8 cellular contexts compared by ENCODE assay signal in the genomic region with DNA sequence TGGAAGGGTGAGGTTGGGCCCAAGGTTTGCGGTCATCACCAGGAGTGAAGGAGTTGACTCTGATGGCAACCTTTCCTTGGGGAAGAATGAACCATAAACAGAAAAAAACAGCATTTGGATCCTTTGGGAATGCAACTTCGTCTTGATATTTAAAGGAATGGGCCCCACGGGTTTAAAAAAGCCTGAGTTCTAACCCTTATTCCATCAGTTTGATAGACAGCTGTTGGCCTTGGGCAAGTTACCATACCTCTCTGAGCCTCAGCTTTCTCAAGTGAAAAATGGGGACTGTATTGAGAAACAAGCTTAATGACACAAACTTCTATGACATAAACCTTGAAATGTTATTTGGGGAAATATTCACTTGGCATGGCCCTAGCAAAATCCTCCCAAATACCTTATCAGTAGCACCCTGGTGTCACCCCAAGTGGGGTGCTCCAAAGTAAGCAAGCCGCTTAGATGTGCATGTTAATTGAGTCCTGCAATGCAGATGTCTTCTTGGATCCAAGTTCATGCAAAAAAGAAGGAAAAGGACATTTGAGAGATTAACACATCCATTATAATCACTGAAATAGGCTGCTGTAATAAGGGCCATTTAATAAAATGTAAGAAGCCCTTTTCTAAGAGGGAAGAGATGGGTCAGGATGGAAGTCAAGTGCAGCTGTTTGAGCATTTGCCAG. TPM values are rescaled to one million over a fixed set of nuclear protein-coding genes. Genes with fewer than 3 reads are reported as not detected.
DNase-seq lines count a peak whose midpoint lies in the region; ATAC-seq and TF ChIP-seq lines count a peak whose summit lies in the region.

No MANE protein-coding gene starts in this region.

- POLR2A ChIA-PET in AG04449 (lab: Yijun Ruan, JAX) = interaction anchor here (0.8 to 1.3 kb wide), 3 partner anchors 10 to 80 kb away, joined by 6 to 7 read pairs (median 6); no protein-coding TSS in a partner anchor

- peaks cover 18% of the 10 kb centered on the region for H3K36me3 Mint-ChIP-seq in nephron progenitor cell (ENCODE audit: low read depth)

- H3K27me3 ChIP-seq in Loucy (ENCODE audit: insufficient read depth, low read length, poor library complexity, severe bottlenecking) (no peaks in the 10 kb centered on the region), dorsolateral prefrontal cortex (no peaks in the 10 kb centered on the region)

- TF ChIP-seq CTCF in AG04449 (IDR thresholded peaks at IDR 0.05; ENCODE audit: insufficient read depth, low read length, missing control alignments) (no peak), Loucy (conservative IDR thresholded peaks at IDR 0.05; ENCODE audit: low read length) (no peak), dorsolateral prefrontal cortex (IDR thresholded peaks at IDR 0.05 in 54 of 56, conservative IDR thresholded peaks at IDR 0.05 in 2 of 56; ENCODE audit: low read depth in 1 of 56, partially characterized antibody in 56 of 56) (peak in 1 of 56 donors; percentile 48), nephron progenitor cell (IDR thresholded peaks at IDR 0.05) (no peak)

- peak overlapping the region; percentile 70 to 100 (median 93) for H3K27ac ChIP-seq in dorsolateral prefrontal cortex

- H3K27ac Mint-ChIP-seq in nephron progenitor cell = no peak overlapping the region

- no peaks in the 10 kb centered on the region; the same call in 1 of the 2 replicates for H3K79me2 ChIP-seq in Loucy (ENCODE audit: insufficient read depth, low read length)

- peaks cover 23% of the 10 kb centered on the region for H3K27me3 Mint-ChIP-seq in nephron progenitor cell (ENCODE audit: low read depth, poor library complexity)

- no peaks in the 10 kb centered on the region for H3F3A ChIP-seq in Loucy (ENCODE audit: low read depth)

- peaks cover 24% of the 10 kb centered on the region for H3K4me1 ChIP-seq in Loucy (ENCODE audit: insufficient read depth, low read length, poor library complexity, severe bottlenecking)

- CTCF ChIA-PET in AG04449 (lab: Yijun Ruan, JAX) = interaction anchor here (0.6 to 6.0 kb wide), 8 partner anchors 11 to 337 kb away, joined by 3 to 40 read pairs (median 5); no protein-coding TSS in a partner anchor

- no peaks in the 10 kb centered on the region for H3K9me3 ChIP-seq in Loucy (ENCODE audit: insufficient read depth, low read depth, low read length)

- DNase-seq in AG04449 (ENCODE audit: low read depth, low spot score) (no peak), dorsolateral prefrontal cortex (no peak), nephron progenitor cell (no peak), NCI-H187 (lab: John Stamatoyannopoulos, UW) (no peak), NCI-H82 treated with DMSO at 0.1 percent for 48 hours (lab: John Stamatoyannopoulos, UW; ENCODE audit: unreplicated experiment) (no peak), G401 (ENCODE audit: low spot score) (no peak)

- H3K9ac ChIP-seq in Loucy (ENCODE audit: low read depth, low read length, poor library complexity, severe bottlenecking) = peak overlapping the region; percentile 22

- H3K9me3 Mint-ChIP-seq in nephron progenitor cell = no peaks in the 10 kb centered on the region

- peaks cover 3% of the 10 kb centered on the region for H4K20me1 ChIP-seq in Loucy (ENCODE audit: insufficient read depth, low read length, poor library complexity, severe bottlenecking)

- H2AFZ ChIP-seq in Loucy (ENCODE audit: low read length) = peak overlapping the region; percentile 37; the same call in 1 of the 2 replicates

- peak overlapping the region; percentile 73 for H3K4me3 Mint-ChIP-seq in nephron progenitor cell

- intact Hi-C loops in dorsolateral prefrontal cortex (cut with DNase I) = loop anchor here (5.0 to 10.0 kb wide), 2 partner anchors 216 to 334 kb away; a partner anchor contains a TSS

- H3K4me3 ChIP-seq in AG04449 (ENCODE audit: low read depth, low read length) (peak overlapping the region; percentile 61), Loucy (ENCODE audit: low read length, poor library complexity, severe bottlenecking) (peak overlapping the region; percentile 53), dorsolateral prefrontal cortex (peak overlapping the region; percentile 5 to 70 (median 53))

- H3K4me2 ChIP-seq in Loucy (ENCODE audit: low read depth, low read length, poor library complexity, severe bottlenecking) = peak overlapping the region; percentile 61

- H3K9me2 ChIP-seq in Loucy (replicated peaks; ENCODE audit: low read depth, low read length) = no peaks in the 10 kb centered on the region

- no peaks in the 10 kb centered on the region for H3K36me3 ChIP-seq in Loucy (ENCODE audit: insufficient read depth, low read length)

- peaks cover 56% of the 10 kb centered on the region for H3K4me1 Mint-ChIP-seq in nephron progenitor cell

- no peak for ATAC-seq in GM19351 (IDR thresholded peaks at IDR 0.05; ENCODE audit: unreplicated experiment)

- in situ Hi-C loops in G401 (cut with HindIII; ENCODE audit: low sequenced_read_pairs) = no loop called here

RNA-seq across cellular contexts. Expression of a gene that starts 13.8 kb away (rescaled TPM):
- 100 to 1,000 TPM in 65 of 120 experiments, 10 to 100 TPM in 55; 66.2 to 188 (median 104) TPM for total RNA-seq in dorsolateral prefrontal cortex
- total RNA-seq in G401 (2014; rRNA removed; shearing (Covaris generic)) = 10.9 and 12.1 TPM in 2 replicates
